8 cellular contexts compared by ENCODE assay signal in the genomic region with DNA sequence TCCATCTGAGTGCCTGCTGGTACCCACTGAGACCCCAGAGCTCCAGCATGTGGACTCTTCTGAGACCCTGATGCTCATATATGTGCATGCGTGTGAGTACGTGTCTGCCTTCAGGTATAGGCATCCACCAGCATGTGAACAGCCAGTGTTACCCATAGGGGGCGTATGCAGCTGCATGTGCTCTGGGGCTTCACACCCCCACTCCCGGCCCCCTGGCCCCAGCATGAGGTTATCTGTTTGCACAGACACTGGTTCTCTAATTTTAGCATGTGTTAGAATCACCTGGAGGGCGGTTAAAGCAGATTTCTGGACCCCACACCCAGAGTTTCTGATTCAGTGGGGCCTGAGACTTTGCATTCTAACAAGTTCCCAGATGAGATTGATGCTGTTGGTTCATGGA. TPM values are rescaled to one million over a fixed set of nuclear protein-coding genes. Genes with fewer than 3 reads are reported as not detected.
DNase-seq lines count a peak whose midpoint lies in the region; ATAC-seq and TF ChIP-seq lines count a peak whose summit lies in the region.

No MANE protein-coding gene starts in this region.

- H3K9me3 Mint-ChIP-seq in activated naive CD8-positive, alpha-beta T cell treated with anti-CD3 and anti-CD28 coated beads, Interleukin-2, amount 10 ng/mL, durations not matched to agents 7 days and 5 days: no peaks in the 10 kb centered on the region
- no peaks in the 10 kb centered on the region for H3K9me3 Mint-ChIP-seq in natural killer cell treated with Interleukin-12 subunit alpha and Interleukin-12 subunit beta and Interleukin-15 and Interleukin-18, amount 100 ng/mL, for 72 hours

- H3K36me3 Mint-ChIP-seq in activated naive CD8-positive, alpha-beta T cell treated with anti-CD3 and anti-CD28 coated beads, Interleukin-2, amount 10 ng/mL, durations not matched to agents 7 days and 5 days: no peaks in the 10 kb centered on the region
- H3K36me3 Mint-ChIP-seq in natural killer cell treated with Interleukin-12 subunit alpha and Interleukin-12 subunit beta and Interleukin-15 and Interleukin-18, amount 100 ng/mL, for 72 hours: no peaks in the 10 kb centered on the region

- peak; percentile 58 for ATAC-seq in activated naive CD8-positive, alpha-beta T cell treated with anti-CD3 and anti-CD28 coated beads, Interleukin-2, amount 10 ng/mL, durations not matched to agents 7 days and 5 days (ENCODE audit: low read depth)
- ATAC-seq in natural killer cell treated with Interleukin-12 subunit alpha and Interleukin-12 subunit beta and Interleukin-15 and Interleukin-18, amount 100 ng/mL, for 72 hours: peak; percentile 41 to 48
- ATAC-seq in aorta (ENCODE audit: low FRiP score) (no peak), GM18870 (IDR thresholded peaks at IDR 0.05; ENCODE audit: unreplicated experiment) (no peak)

- no peak overlapping the region for H3K4me3 Mint-ChIP-seq in activated naive CD8-positive, alpha-beta T cell treated with anti-CD3 and anti-CD28 coated beads, Interleukin-2, amount 10 ng/mL, durations not matched to agents 7 days and 5 days
- H3K4me3 Mint-ChIP-seq in natural killer cell treated with Interleukin-12 subunit alpha and Interleukin-12 subunit beta and Interleukin-15 and Interleukin-18, amount 100 ng/mL, for 72 hours: no peak overlapping the region

- H3K36me3 ChIP-seq in aorta (ENCODE audit: control insufficient read depth in 1 of 2, insufficient read depth in 2 of 2, low read length in 1 of 2): no peaks in the 10 kb centered on the region

- DNase-seq in GM10248 (ENCODE audit: extremely low spot score) (peak; percentile 74), NCI-H146 (lab: John Stamatoyannopoulos, UW) (peak; percentile 59), aorta (no peak), NCI-H2081 treated with DMSO at 0.1 percent for 48 hours (lab: John Stamatoyannopoulos, UW) (no peak), coronary artery (ENCODE audit: low spot score) (no peak)
- no peak for DNase-seq in activated naive CD8-positive, alpha-beta T cell treated with anti-CD3 and anti-CD28 coated beads, Interleukin-2, amount 10 ng/mL, durations not matched to agents 7 days and 5 days
- DNase-seq in natural killer cell treated with Interleukin-12 subunit alpha and Interleukin-12 subunit beta and Interleukin-15 and Interleukin-18, amount 100 ng/mL, for 72 hours (ENCODE audit: low spot score): no peak

- H3K27me3 ChIP-seq in aorta (ENCODE audit: control insufficient read depth in 1 of 2, insufficient read depth in 2 of 2, low read length in 1 of 2): no peaks in the 10 kb centered on the region

- peaks cover 3% of the 10 kb centered on the region for H3K4me1 Mint-ChIP-seq in activated naive CD8-positive, alpha-beta T cell treated with anti-CD3 and anti-CD28 coated beads, Interleukin-2, amount 10 ng/mL, durations not matched to agents 7 days and 5 days
- H3K4me1 Mint-ChIP-seq in natural killer cell treated with Interleukin-12 subunit alpha and Interleukin-12 subunit beta and Interleukin-15 and Interleukin-18, amount 100 ng/mL, for 72 hours (ENCODE audit: low read depth in 2 of 2): peaks cover 0 to 4% of the 10 kb centered on the region in 2 donors

- H3K27ac ChIP-seq in aorta (ENCODE audit: low read depth in 1 of 2, low read length in 2 of 2): no peak overlapping the region
- peak overlapping the region in 1 of 2 donors; percentile 68 for H3K27ac ChIP-seq in coronary artery

- H3K4me3 ChIP-seq in aorta (ENCODE audit: low read length in 2 of 2) (no peak overlapping the region), coronary artery (no peak overlapping the region)

- H3K27me3 Mint-ChIP-seq in activated naive CD8-positive, alpha-beta T cell treated with anti-CD3 and anti-CD28 coated beads, Interleukin-2, amount 10 ng/mL, durations not matched to agents 7 days and 5 days: no peaks in the 10 kb centered on the region
- H3K27me3 Mint-ChIP-seq in natural killer cell treated with Interleukin-12 subunit alpha and Interleukin-12 subunit beta and Interleukin-15 and Interleukin-18, amount 100 ng/mL, for 72 hours: no peaks in the 10 kb centered on the region

- 81 to 84% methylated on average over 5 of the region's 5 CpGs for WGBS in aorta, 2 donors

- peak; percentile 49 for TF ChIP-seq CTCF in GM10248 (IDR thresholded peaks at IDR 0.05; ENCODE audit: control extremely low read depth, extremely low read depth, low read depth, missing control alignments)
- no peak for TF ChIP-seq CTCF in coronary artery (IDR thresholded peaks at IDR 0.05)

- CTCF ChIA-PET in GM10248 (lab: Yijun Ruan, JAX): interaction anchor here (1.0 to 3.1 kb wide), 19 partner anchors 9 to 146 kb away, joined by 3 to 22 read pairs (median 4); a partner anchor contains a TSS

- H3K9me3 ChIP-seq in aorta (ENCODE audit: control insufficient read depth, low read length): no peaks in the 10 kb centered on the region

- no peaks in the 10 kb centered on the region for H3K4me1 ChIP-seq in aorta (ENCODE audit: control insufficient read depth in 1 of 2, insufficient read depth in 2 of 2, low read length in 2 of 2)

- intact Hi-C loops in aorta (cut with DNase I): no loop called here

- no peak overlapping the region for H3K27ac Mint-ChIP-seq in activated naive CD8-positive, alpha-beta T cell treated with anti-CD3 and anti-CD28 coated beads, Interleukin-2, amount 10 ng/mL, durations not matched to agents 7 days and 5 days
- H3K27ac Mint-ChIP-seq in natural killer cell treated with Interleukin-12 subunit alpha and Interleukin-12 subunit beta and Interleukin-15 and Interleukin-18, amount 100 ng/mL, for 72 hours: no peak overlapping the region

- POLR2A ChIA-PET in GM10248 (lab: Yijun Ruan, JAX): interaction anchor here (0.5 to 1.7 kb wide), 2 partner anchors 93 to 94 kb away, joined by 5 to 6 read pairs; a partner anchor contains a TSS
- POLR2A ChIA-PET in activated naive CD8-positive, alpha-beta T cell treated with anti-CD3 and anti-CD28 coated beads, Interleukin-2, amount 10 ng/mL, durations not matched to agents 7 days and 5 days (lab: Charles Lee): no interaction called here

RNA-seq across cellular contexts. Expression of a gene that starts 0.8 kb away (rescaled TPM):
- under 1 TPM; 0.17 TPM for total RNA-seq in activated naive CD8-positive, alpha-beta T cell treated with anti-CD3 and anti-CD28 coated beads, Interleukin-2, amount 10 ng/mL, durations not matched to agents 7 days and 5 days
- under 1 TPM; 0.08 to 0.12 TPM for total RNA-seq in natural killer cell treated with Interleukin-12 subunit alpha and Interleukin-12 subunit beta and Interleukin-15 and Interleukin-18, amount 100 ng/mL, for 72 hours
- total RNA-seq in aorta: 100 to 1,000 TPM in 1 of 2 donors, under 1 TPM in 1; 0.84 to 170 TPM
- polyA plus RNA-seq in aorta: 1 to 10 TPM in 1 of 2 donors, under 1 TPM in 1; 0.28 to 2.6 TPM

RNA-seq across cellular contexts. Expression of a gene that starts 27.0 kb away (rescaled TPM):
- total RNA-seq in activated naive CD8-positive, alpha-beta T cell treated with anti-CD3 and anti-CD28 coated beads, Interleukin-2, amount 10 ng/mL, durations not matched to agents 7 days and 5 days: 10 to 100 TPM; 45.8 to 47.4 TPM
- 10 to 100 TPM; 39.0 to 63.5 TPM for total RNA-seq in natural killer cell treated with Interleukin-12 subunit alpha and Interleukin-12 subunit beta and Interleukin-15 and Interleukin-18, amount 100 ng/mL, for 72 hours
- 10 to 100 TPM; 33.4 to 43.9 TPM for total RNA-seq in aorta
- 10 to 100 TPM; 11.0 to 19.8 TPM for polyA plus RNA-seq in aorta

Comparison
In these comparisons a context has a peak if more than half of its experiments do, and no peak if none do; other contexts are left out.
1. DNase-seq: peak in GM10248 (single experiment) and NCI-H146 (single experiment); none in activated naive CD8-positive, alpha-beta T cell treated with anti-CD3 and anti-CD28 coated beads, Interleukin-2, amount 10 ng/mL, durations not matched to agents 7 days and 5 days (single experiment), natural killer cell treated with Interleukin-12 subunit alpha and Interleukin-12 subunit beta and Interleukin-15 and Interleukin-18, amount 100 ng/mL, for 72 hours (single experiment), aorta (0 of 2), NCI-H2081 treated with DMSO at 0.1 percent for 48 hours (single experiment) and coronary artery (single experiment).
2. ATAC-seq: peak in activated naive CD8-positive, alpha-beta T cell treated with anti-CD3 and anti-CD28 coated beads, Interleukin-2, amount 10 ng/mL, durations not matched to agents 7 days and 5 days (single experiment) and natural killer cell treated with Interleukin-12 subunit alpha and Interleukin-12 subunit beta and Interleukin-15 and Interleukin-18, amount 100 ng/mL, for 72 hours (2 of 2); none in aorta (single experiment) and GM18870 (single experiment).